13 cellular contexts compared by ENCODE assay signal in the genomic region with DNA sequence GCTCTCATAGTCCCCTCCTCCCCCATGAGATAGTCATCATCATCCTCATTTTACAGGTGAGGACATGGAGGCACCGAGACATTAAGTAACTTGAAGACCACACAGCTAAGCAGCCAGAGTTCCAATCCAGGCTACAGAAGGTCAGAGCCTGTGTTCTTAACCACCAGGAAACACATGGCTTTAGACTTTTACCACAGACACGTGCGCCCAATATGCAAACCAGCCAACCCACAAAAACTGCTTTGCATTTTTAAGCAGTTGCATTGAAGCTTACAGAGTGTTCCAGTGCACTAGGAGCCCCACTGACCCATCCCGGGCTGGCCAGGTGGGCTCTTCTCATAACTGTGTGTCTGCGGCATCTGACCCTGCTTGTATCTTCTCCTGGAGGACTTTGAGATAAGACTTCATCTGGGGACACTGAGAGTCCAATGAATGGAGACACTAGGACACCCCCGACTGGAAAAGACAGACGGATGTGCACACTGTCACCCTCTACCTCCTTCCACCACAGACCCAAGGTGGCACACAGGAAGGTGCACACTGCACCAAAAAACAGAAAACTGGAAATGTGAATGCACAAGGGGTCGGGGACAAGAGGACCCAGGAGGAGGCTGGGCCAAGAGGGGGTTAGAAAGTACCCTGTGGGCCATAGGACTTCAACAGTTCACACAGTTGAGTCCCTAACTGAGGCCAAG. TPM values are rescaled to one million over a fixed set of nuclear protein-coding genes. Genes with fewer than 3 reads are reported as not detected.
DNase-seq lines count a peak whose midpoint lies in the region; ATAC-seq and TF ChIP-seq lines count a peak whose summit lies in the region.
"Had no signal": no experiment of that assay in that cellular context is flagged by ENCODE, and none has a peak within 500 bp of the region (broad histone marks: within the 10 kb centered on the region; RNA-seq: fewer than 3 reads in every experiment).

No MANE protein-coding gene starts in this region.

- peaks cover 6% of the 10 kb centered on the region for H3K9me3 Mint-ChIP-seq in nephron progenitor cell
- H3K9me3 Mint-ChIP-seq in activated naive CD4-positive, alpha-beta T cell treated with anti-CD3 and anti-CD28 coated beads, Interleukin-2, amount 10 ng/mL, durations not matched to agents 7 days and 5 days: no peaks in the 10 kb centered on the region

- H3K36me3 ChIP-seq in thymus (ENCODE audit: control insufficient read depth, insufficient read depth): no peaks in the 10 kb centered on the region
- H3K36me3 ChIP-seq: heart right ventricle had no signal

- 11% methylated on average over 8 of the region's 8 CpGs for WGBS in thymus

- H3K9me3 ChIP-seq in thymus (ENCODE audit: control insufficient read depth): no peaks in the 10 kb centered on the region
- H3K9me3 ChIP-seq: heart right ventricle had no signal

- peaks cover 6% of the 10 kb centered on the region for H3K27me3 Mint-ChIP-seq in nephron progenitor cell (ENCODE audit: low read depth, poor library complexity)
- peaks cover 20% of the 10 kb centered on the region for H3K27me3 Mint-ChIP-seq in activated naive CD4-positive, alpha-beta T cell treated with anti-CD3 and anti-CD28 coated beads, Interleukin-2, amount 10 ng/mL, durations not matched to agents 7 days and 5 days

- H3K4me1 Mint-ChIP-seq in nephron progenitor cell: peaks cover 10% of the 10 kb centered on the region
- H3K4me1 Mint-ChIP-seq in activated naive CD4-positive, alpha-beta T cell treated with anti-CD3 and anti-CD28 coated beads, Interleukin-2, amount 10 ng/mL, durations not matched to agents 7 days and 5 days: no peaks in the 10 kb centered on the region

- no peak overlapping the region for H3K4me3 Mint-ChIP-seq in nephron progenitor cell
- H3K4me3 Mint-ChIP-seq in activated naive CD4-positive, alpha-beta T cell treated with anti-CD3 and anti-CD28 coated beads, Interleukin-2, amount 10 ng/mL, durations not matched to agents 7 days and 5 days: no peak overlapping the region

- H3K27ac ChIP-seq in thymus (ENCODE audit: low read depth): peak overlapping the region; percentile 38
- H3K27ac ChIP-seq: 22Rv1 had no signal

- no peaks in the 10 kb centered on the region for H3K36me3 Mint-ChIP-seq in nephron progenitor cell (ENCODE audit: low read depth)
- H3K36me3 Mint-ChIP-seq in activated naive CD4-positive, alpha-beta T cell treated with anti-CD3 and anti-CD28 coated beads, Interleukin-2, amount 10 ng/mL, durations not matched to agents 7 days and 5 days: no peaks in the 10 kb centered on the region

- H3K27ac Mint-ChIP-seq in nephron progenitor cell: no peak overlapping the region
- H3K27ac Mint-ChIP-seq in activated naive CD4-positive, alpha-beta T cell treated with anti-CD3 and anti-CD28 coated beads, Interleukin-2, amount 10 ng/mL, durations not matched to agents 7 days and 5 days: no peak overlapping the region

- peaks cover 42% of the 10 kb centered on the region for H3K4me1 ChIP-seq in thymus (ENCODE audit: control insufficient read depth, insufficient read depth, low read length)

- DNase-seq in NK-92 treated with Interleukin-12 subunit alpha and Interleukin-12 subunit beta, amount 100 ng/mL, for 24 hours (lab: John Stamatoyannopoulos, UW): peak; percentile 22
- no peak for DNase-seq in NK-92 (lab: John Stamatoyannopoulos, UW; ENCODE audit: unreplicated experiment)
- peak; percentile 34 for DNase-seq in M059J (ENCODE audit: low read depth)
- no peak for DNase-seq in nephron progenitor cell
- DNase-seq in inferior parietal cortex (ENCODE audit: extremely low spot score): no peak
- no peak for DNase-seq in activated naive CD4-positive, alpha-beta T cell treated with anti-CD3 and anti-CD28 coated beads, Interleukin-2, amount 10 ng/mL, durations not matched to agents 7 days and 5 days
- DNase-seq: cerebellar nuclear complex; heart right ventricle; SHP77 treated with DMSO at 0.1 percent for 48 hours; stimulated activated CD4-positive, alpha-beta T cell treated with anti-CD3 and anti-CD28 coated beads, Interleukin-4, amount 100 ng/mL, for 24 hours had no signal

- CTCF ChIA-PET in activated naive CD4-positive, alpha-beta T cell treated with anti-CD3 and anti-CD28 coated beads, Interleukin-2, amount 10 ng/mL, durations not matched to agents 7 days and 5 days (lab: Charles Lee): no interaction called here

- ATAC-seq in HG02870 (IDR thresholded peaks at IDR 0.05; ENCODE audit: unreplicated experiment): peak; percentile 72

- no peaks in the 10 kb centered on the region for H3K27me3 ChIP-seq in thymus (ENCODE audit: control insufficient read depth, insufficient read depth)
- H3K27me3 ChIP-seq: heart right ventricle had no signal

- no peak overlapping the region for H3K4me3 ChIP-seq in thymus (ENCODE audit: low read length)
- H3K4me3 ChIP-seq: heart right ventricle had no signal

- no peak for TF ChIP-seq CTCF in nephron progenitor cell (IDR thresholded peaks at IDR 0.05)

RNA-seq across cellular contexts. Expression of a gene that starts 56.4 kb away (rescaled TPM):
- 27.9 and 37.8 TPM in 2 replicates for total RNA-seq in M059J (2014; rRNA removed; shearing (Covaris generic))
- polyA plus RNA-seq in thymus: 80.0 TPM

Comparison
In these comparisons a context has a peak if more than half of its experiments do, and no peak if none do; other contexts are left out.
1. DNase-seq: peak in NK-92 treated with Interleukin-12 subunit alpha and Interleukin-12 subunit beta, amount 100 ng/mL, for 24 hours (single experiment) and M059J (single experiment); none in NK-92 (single experiment), nephron progenitor cell (single experiment), inferior parietal cortex (single experiment) and activated naive CD4-positive, alpha-beta T cell treated with anti-CD3 and anti-CD28 coated beads, Interleukin-2, amount 10 ng/mL, durations not matched to agents 7 days and 5 days (single experiment).